Comparison of ENCODE assay signal across 24 cellular contexts in the genomic region with DNA sequence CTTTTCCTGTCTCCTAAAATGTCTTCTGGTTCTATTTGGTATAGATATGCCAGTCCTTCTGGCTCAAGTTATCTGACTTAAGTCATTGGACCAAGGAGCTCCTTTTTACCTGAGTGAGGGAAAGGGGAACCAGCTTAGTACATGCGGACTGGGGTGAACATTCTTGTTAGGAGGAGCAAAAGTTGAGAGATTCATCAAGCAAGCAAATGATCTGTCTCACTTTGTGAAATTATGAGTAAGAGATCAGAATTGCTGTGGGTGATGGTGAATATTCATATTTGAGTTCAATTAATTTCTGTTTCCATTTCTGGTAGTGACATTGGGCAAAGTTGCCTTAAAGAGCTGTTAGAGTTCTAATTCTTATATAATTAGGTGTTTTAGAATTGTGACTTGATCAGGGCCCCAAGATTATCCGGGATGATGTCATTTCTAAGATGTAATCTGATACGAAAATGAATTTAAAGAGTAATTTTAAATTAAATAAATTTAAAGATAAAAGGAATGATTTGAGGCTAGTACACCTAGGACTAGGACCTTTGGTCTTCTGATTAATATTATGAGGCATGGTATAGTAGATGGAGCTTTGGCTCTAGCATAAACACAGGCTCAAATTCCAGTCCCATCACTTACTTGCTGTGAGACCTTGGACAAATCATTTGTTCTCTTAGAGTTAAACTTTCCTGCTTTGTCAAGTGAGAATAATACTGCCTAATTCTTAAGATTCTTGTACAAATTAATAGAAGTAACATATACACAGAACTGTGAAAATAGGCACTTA.
A peak's percentile ranks its signal among the peaks of the same experiment; 100 is the strongest.
DNase-seq lines count a peak whose midpoint lies in the region; ATAC-seq, FAIRE-seq and TF ChIP-seq lines count a peak whose summit lies in the region.
"Had no signal": no experiment of that assay in that cellular context is flagged by ENCODE, and none has a peak within 500 bp of the region (broad histone marks: within the 10 kb centered on the region; RNA-seq: fewer than 3 reads in every experiment).

No MANE protein-coding gene starts in this region.

- no peak for DNase-seq in activated CD4-positive, alpha-beta T cell treated with anti-CD3 and anti-CD28 coated beads, Interleukin-2, amount 10 ng/mL, durations not matched to agents 24 days and 14 days
- no peak for DNase-seq in activated CD4-positive, alpha-beta T cell treated with anti-CD3 and anti-CD28 coated beads, Interleukin-2, amount 50 U/mL, for 4 hours
- no peak for DNase-seq in HepG2 (ENCODE audit: low spot score)
- no peak for DNase-seq in right lobe of liver
- no peak for DNase-seq in stimulated activated effector memory CD8-positive, alpha-beta T cell treated with anti-CD3 and anti-CD28 coated beads, Interleukin-12 subunit alpha, Interleukin-12 subunit beta, amount 100 ng/mL, for 72 hours (ENCODE audit: low spot score in 2 of 2)
- no peak for DNase-seq in testis
- no peak for DNase-seq in nucleus accumbens (lab: John Stamatoyannopoulos, UW)
- DNase-seq: AML-193; C1 segment of cervical spinal cord; Calu3; CD8-positive, alpha-beta memory T cell; DMS53; GDM1; GOT3; NCI-H1092 treated with DMSO at 0.1 percent for 48 hours; NCI-H1436 treated with DMSO at 0.1 percent for 48 hours; NCI-H1930; NCI-H774; OCI-M1 had no signal

- no peaks in the 10 kb centered on the region for H4K20me1 ChIP-seq in HepG2 (ENCODE audit: insufficient read depth, low read length)

- no peaks in the 10 kb centered on the region for H3K36me3 Mint-ChIP-seq in activated CD4-positive, alpha-beta T cell treated with anti-CD3 and anti-CD28 coated beads, Interleukin-2, amount 10 ng/mL, durations not matched to agents 24 days and 14 days (ENCODE audit: low read depth)
- H3K36me3 Mint-ChIP-seq in activated T-helper 17 cell treated with anti-CD3 and anti-CD28 coated beads, Interleukin-2, amount 50 U/mL, for 72 hours (ENCODE audit: low read depth): no peaks in the 10 kb centered on the region
- H3K36me3 Mint-ChIP-seq in stimulated activated effector memory CD8-positive, alpha-beta T cell treated with anti-CD3 and anti-CD28 coated beads, Interleukin-12 subunit alpha, Interleukin-12 subunit beta, amount 100 ng/mL, for 72 hours: no peaks in the 10 kb centered on the region

- TF ChIP-seq CTCF in HepG2 (CRISPR knock-in tag; IDR thresholded peaks at IDR 0.05) (no peak), right lobe of liver (IDR thresholded peaks at IDR 0.05) (no peak), testis (IDR thresholded peaks at IDR 0.05) (no peak)

- BruUV-seq in HepG2 (replicated peaks; lab: Mats Ljungman, UMichigan): no TSS peak

- H3K4me1 Mint-ChIP-seq in activated CD4-positive, alpha-beta T cell treated with anti-CD3 and anti-CD28 coated beads, Interleukin-2, amount 10 ng/mL, durations not matched to agents 24 days and 14 days: peaks cover 36% of the 10 kb centered on the region
- H3K4me1 Mint-ChIP-seq in activated T-helper 17 cell treated with anti-CD3 and anti-CD28 coated beads, Interleukin-2, amount 50 U/mL, for 72 hours: peaks cover 15% of the 10 kb centered on the region
- H3K4me1 Mint-ChIP-seq in stimulated activated effector memory CD8-positive, alpha-beta T cell treated with anti-CD3 and anti-CD28 coated beads, Interleukin-12 subunit alpha, Interleukin-12 subunit beta, amount 100 ng/mL, for 72 hours: peaks cover 29% of the 10 kb centered on the region

- TF ChIP-seq POLR2A in HepG2 (IDR thresholded peaks at IDR 0.05; ENCODE audit: insufficient read depth in 1 of 2, low read depth in 2 of 2, low read length in 2 of 2): no peak
- no peak for TF ChIP-seq POLR2A in right lobe of liver (IDR thresholded peaks at IDR 0.05)
- TF ChIP-seq POLR2A in testis (IDR thresholded peaks at IDR 0.05): no peak

- no peak overlapping the region for H3K4me3 Mint-ChIP-seq in activated CD4-positive, alpha-beta T cell treated with anti-CD3 and anti-CD28 coated beads, Interleukin-2, amount 10 ng/mL, durations not matched to agents 24 days and 14 days
- peak overlapping the region; percentile 25 for H3K4me3 Mint-ChIP-seq in activated T-helper 17 cell treated with anti-CD3 and anti-CD28 coated beads, Interleukin-2, amount 50 U/mL, for 72 hours
- H3K4me3 Mint-ChIP-seq in stimulated activated effector memory CD8-positive, alpha-beta T cell treated with anti-CD3 and anti-CD28 coated beads, Interleukin-12 subunit alpha, Interleukin-12 subunit beta, amount 100 ng/mL, for 72 hours: peak overlapping the region; percentile 19
- H3K4me3 Mint-ChIP-seq: CD8-positive, alpha-beta memory T cell had no signal

- H3K9me3 ChIP-seq in HepG2 (ENCODE audit: low read length) (no peaks in the 10 kb centered on the region), right lobe of liver (no peaks in the 10 kb centered on the region), testis (no peaks in the 10 kb centered on the region)

- no peaks in the 10 kb centered on the region for H3K4me1 ChIP-seq in HepG2 (ENCODE audit: insufficient read depth, low read length)
- H3K4me1 ChIP-seq in right lobe of liver: peaks cover 0 to 12% (median 0%) of the 10 kb centered on the region in 4 donors
- no peaks in the 10 kb centered on the region for H3K4me1 ChIP-seq in testis

- H3K27ac Mint-ChIP-seq in activated CD4-positive, alpha-beta T cell treated with anti-CD3 and anti-CD28 coated beads, Interleukin-2, amount 10 ng/mL, durations not matched to agents 24 days and 14 days: peak overlapping the region; percentile 66
- H3K27ac Mint-ChIP-seq in activated T-helper 17 cell treated with anti-CD3 and anti-CD28 coated beads, Interleukin-2, amount 50 U/mL, for 72 hours: peak overlapping the region; percentile 42
- no peak overlapping the region for H3K27ac Mint-ChIP-seq in stimulated activated effector memory CD8-positive, alpha-beta T cell treated with anti-CD3 and anti-CD28 coated beads, Interleukin-12 subunit alpha, Interleukin-12 subunit beta, amount 100 ng/mL, for 72 hours
- H3K27ac Mint-ChIP-seq: CD8-positive, alpha-beta memory T cell had no signal

- H3K36me3 ChIP-seq in HepG2 (replicated peaks in 1 of 2; ENCODE audit: control insufficient read depth in 1 of 2, insufficient read depth in 2 of 2, low read length in 2 of 2) (no peaks in the 10 kb centered on the region), right lobe of liver (no peaks in the 10 kb centered on the region), testis (ENCODE audit: low read depth, missing control alignments) (no peaks in the 10 kb centered on the region)

- no peak for TF ChIP-seq RAD21 in HepG2 (CRISPR knock-in tag; IDR thresholded peaks at IDR 0.05)

- H3K79me2 ChIP-seq in HepG2 (ENCODE audit: insufficient read depth, low read length): no peaks in the 10 kb centered on the region

- H3K9ac ChIP-seq in HepG2 (ENCODE audit: insufficient read depth, low read depth, low read length): no peak overlapping the region
- H3K9ac ChIP-seq: KMS-11 had no signal

- H3K9me3 Mint-ChIP-seq in activated CD4-positive, alpha-beta T cell treated with anti-CD3 and anti-CD28 coated beads, Interleukin-2, amount 10 ng/mL, durations not matched to agents 24 days and 14 days: no peaks in the 10 kb centered on the region
- H3K9me3 Mint-ChIP-seq in activated T-helper 17 cell treated with anti-CD3 and anti-CD28 coated beads, Interleukin-2, amount 50 U/mL, for 72 hours: no peaks in the 10 kb centered on the region
- no peaks in the 10 kb centered on the region for H3K9me3 Mint-ChIP-seq in stimulated activated effector memory CD8-positive, alpha-beta T cell treated with anti-CD3 and anti-CD28 coated beads, Interleukin-12 subunit alpha, Interleukin-12 subunit beta, amount 100 ng/mL, for 72 hours
- H3K9me3 Mint-ChIP-seq: CD8-positive, alpha-beta memory T cell had no signal

- no peak for FAIRE-seq in HepG2 (lab: Jason Lieb, UNC)
- FAIRE-seq: GM18507, RCC 7860 had no signal

- no peaks in the 10 kb centered on the region for H3K27me3 Mint-ChIP-seq in activated CD4-positive, alpha-beta T cell treated with anti-CD3 and anti-CD28 coated beads, Interleukin-2, amount 10 ng/mL, durations not matched to agents 24 days and 14 days
- H3K27me3 Mint-ChIP-seq in activated T-helper 17 cell treated with anti-CD3 and anti-CD28 coated beads, Interleukin-2, amount 50 U/mL, for 72 hours: no peaks in the 10 kb centered on the region
- H3K27me3 Mint-ChIP-seq: CD8-positive, alpha-beta memory T cell had no signal

- H3K27ac ChIP-seq in HepG2 (ENCODE audit: extremely low read length, insufficient read depth, low read length): no peak overlapping the region
- no peak overlapping the region for H3K27ac ChIP-seq in right lobe of liver
- no peak overlapping the region for H3K27ac ChIP-seq in testis
- H3K27ac ChIP-seq: KMS-11 had no signal

- intact Hi-C loops in activated CD4-positive, alpha-beta T cell treated with anti-CD3 and anti-CD28 coated beads, Interleukin-2, amount 10 ng/mL, durations not matched to agents 24 days and 14 days (cut with micrococcal nuclease): no loop called here
- intact Hi-C loops in HepG2 (cut with micrococcal nuclease; ENCODE audit: unreplicated experiment) (no loop called here), right lobe of liver (cut with DNase I) (no loop called here), testis (cut with DNase I; ENCODE audit: low total_unique reads) (no loop called here)

- H2AFZ ChIP-seq in HepG2 (ENCODE audit: low read length): no peak overlapping the region

- H3K4me2 ChIP-seq in HepG2 (ENCODE audit: low read depth, low read length): no peak overlapping the region
- H3K4me2 ChIP-seq: KMS-11 had no signal

- H3K27me3 ChIP-seq in HepG2 (ENCODE audit: control insufficient read depth in 1 of 2, insufficient read depth in 2 of 2, low read length in 2 of 2): no peaks in the 10 kb centered on the region
- no peaks in the 10 kb centered on the region for H3K27me3 ChIP-seq in right lobe of liver
- no peaks in the 10 kb centered on the region for H3K27me3 ChIP-seq in testis

- H3K4me3 ChIP-seq in HepG2 (replicated peaks in 1 of 3; ENCODE audit: insufficient read depth in 1 of 3, low read depth in 2 of 3, low read length in 3 of 3): no peak overlapping the region
- no peak overlapping the region for H3K4me3 ChIP-seq in right lobe of liver
- H3K4me3 ChIP-seq in testis: no peak overlapping the region

- TF ChIP-seq EP300 in HepG2 (IDR thresholded peaks at IDR 0.05; ENCODE audit: low read depth in 2 of 2, low read length in 2 of 2) (no peak), HepG2 (CRISPR knock-in tag; IDR thresholded peaks at IDR 0.05; ENCODE audit: borderline replicate concordance) (no peak)

- CTCF ChIA-PET in HepG2 (lab: Yijun Ruan, JAX; ENCODE audit: low intra/inter-chr PET ratio, low total read pairs): no interaction called here

- POLR2A ChIA-PET in HepG2 (lab: Yijun Ruan, JAX): no interaction called here

- ATAC-seq in HepG2 (no peak), right lobe of liver (no peak)
- ATAC-seq in activated T-helper 17 cell treated with anti-CD3 and anti-CD28 coated beads, Interleukin-2, amount 50 U/mL, for 72 hours (replicated peaks): peak; percentile 69
- peak; percentile 68 for ATAC-seq in stimulated activated effector memory CD8-positive, alpha-beta T cell treated with anti-CD3 and anti-CD28 coated beads, Interleukin-12 subunit alpha, Interleukin-12 subunit beta, amount 100 ng/mL, for 72 hours
- ATAC-seq: HCT116 had no signal

- 94% methylated on average over 3 of the region's 3 CpGs for WGBS in HepG2 (ENCODE audit: low lambda C conversion rate)
- 90% methylated on average over 3 of the region's 3 CpGs for WGBS in right lobe of liver (ENCODE audit: insufficient coverage, low coverage, low lambda C conversion rate, missing lambda C conversion rate)
- 94 to 98% methylated on average over 3 of the region's 3 CpGs for WGBS in testis, 2 donors

- in situ Hi-C loops in HepG2 (cut with HindIII; ENCODE audit: extremely low pct_ligation_motif_present, low pct_unique_long_range_greater_than_20kb): loop anchor here (25.0 kb wide), 1 partner anchor 263 kb away; no protein-coding TSS in a partner anchor

Comparison
In these comparisons a context has a peak if more than half of its experiments do, and no peak if none do; other contexts are left out.
1. ATAC-seq: peak in activated T-helper 17 cell treated with anti-CD3 and anti-CD28 coated beads, Interleukin-2, amount 50 U/mL, for 72 hours (single experiment) and stimulated activated effector memory CD8-positive, alpha-beta T cell treated with anti-CD3 and anti-CD28 coated beads, Interleukin-12 subunit alpha, Interleukin-12 subunit beta, amount 100 ng/mL, for 72 hours (single experiment); none in HepG2 (single experiment) and right lobe of liver (0 of 4).